23 cellular contexts compared by ENCODE assay signal in the genomic region with DNA sequence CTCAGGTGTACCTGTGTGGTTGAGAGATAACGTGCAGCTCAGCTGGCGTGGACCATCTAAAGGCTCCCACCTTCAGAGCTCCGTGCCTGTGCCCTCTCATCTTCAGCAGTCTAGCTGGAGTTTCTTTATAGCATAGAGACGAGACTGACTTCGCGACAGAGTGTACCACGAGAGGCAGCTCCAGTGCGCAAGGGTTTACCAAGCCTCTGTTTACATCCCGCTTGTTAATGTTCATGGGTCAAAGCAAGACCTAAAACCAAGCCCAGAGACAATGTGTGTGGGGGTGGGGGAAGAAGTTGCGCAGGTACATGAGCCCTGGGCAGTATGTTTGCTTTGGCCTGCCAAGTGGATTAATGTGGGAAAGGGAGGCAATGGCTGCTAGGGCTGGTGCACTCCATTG.
"Had no signal": no experiment of that assay in that cellular context is flagged by ENCODE, and none has a peak within 500 bp of the region (broad histone marks: within the 10 kb centered on the region; RNA-seq: fewer than 3 reads in every experiment).

No MANE protein-coding gene starts in this region.

- H3K9me3 ChIP-seq: colonic mucosa, esophagus muscularis mucosa, gastroesophageal sphincter, heart left ventricle, left lung, pancreas, sigmoid colon, suprapubic skin had no signal

- H3K4me1 ChIP-seq: colonic mucosa, foreskin keratinocyte, pancreas had no signal

- H3K4me2 ChIP-seq: hepatocyte had no signal

- H3K79me2 ChIP-seq: hepatocyte had no signal

- H3K27ac ChIP-seq: colonic mucosa, esophagus muscularis mucosa, foreskin keratinocyte, gastroesophageal sphincter, heart left ventricle, hepatocyte, left lung, pancreas, sigmoid colon, suprapubic skin had no signal

- H3K4me3 ChIP-seq: colonic mucosa, esophagus muscularis mucosa, gastroesophageal sphincter, heart left ventricle, hepatocyte, left lung, pancreas, sigmoid colon, suprapubic skin had no signal

- H3K27ac Mint-ChIP-seq: dendritic cell treated with granulocyte-macrophage colony-stimulating factor and Interleukin-4, amounts not matched to agents 40 ng/mL and 50 ng/mL, for 4 days; nephron; stimulated activated effector memory CD8-positive, alpha-beta T cell treated with anti-CD3 and anti-CD28 coated beads, Interleukin-12 subunit alpha, Interleukin-12 subunit beta, amount 100 ng/mL, for 72 hours; type B pancreatic cell had no signal

- H3K9me3 Mint-ChIP-seq: dendritic cell treated with granulocyte-macrophage colony-stimulating factor and Interleukin-4, amounts not matched to agents 40 ng/mL and 50 ng/mL, for 4 days; nephron; type B pancreatic cell had no signal

- DNase-seq: caudate nucleus; colonic mucosa; effector memory CD4-positive, alpha-beta T cell; foreskin keratinocyte; heart left ventricle; kidney; left lung; mesendoderm; midbrain; occipital lobe; pancreas; sigmoid colon; stimulated activated CD4-positive, alpha-beta T cell treated with anti-CD3 and anti-CD28 coated beads, Interleukin-2, amount 100 ng/mL, for 24 hours; stimulated activated CD4-positive, alpha-beta T cell treated with anti-CD3 and anti-CD28 coated beads, Interleukin-4, amount 100 ng/mL, for 24 hours; stimulated activated naive CD8-positive, alpha-beta T cell treated with anti-CD3 and anti-CD28 coated beads, Interleukin-15, Interleukin-2, amounts not matched to agents 100 U/mL and 50 U/mL, for 24 hours had no signal

- H3K4me3 Mint-ChIP-seq: dendritic cell treated with granulocyte-macrophage colony-stimulating factor and Interleukin-4, amounts not matched to agents 40 ng/mL and 50 ng/mL, for 4 days; nephron; stimulated activated effector memory CD8-positive, alpha-beta T cell treated with anti-CD3 and anti-CD28 coated beads, Interleukin-12 subunit alpha, Interleukin-12 subunit beta, amount 100 ng/mL, for 72 hours; type B pancreatic cell had no signal

- ATAC-seq: foreskin keratinocyte, gastroesophageal sphincter, heart left ventricle, left lung had no signal

- H2AFZ ChIP-seq: hepatocyte had no signal

- H3K27me3 ChIP-seq: colonic mucosa, esophagus muscularis mucosa, hepatocyte, pancreas, sigmoid colon had no signal

- H3K36me3 ChIP-seq: colonic mucosa, pancreas, sigmoid colon had no signal

- H3K36me3 Mint-ChIP-seq: stimulated activated effector memory CD8-positive, alpha-beta T cell treated with anti-CD3 and anti-CD28 coated beads, Interleukin-12 subunit alpha, Interleukin-12 subunit beta, amount 100 ng/mL, for 72 hours had no signal
